In the genomic region with DNA sequence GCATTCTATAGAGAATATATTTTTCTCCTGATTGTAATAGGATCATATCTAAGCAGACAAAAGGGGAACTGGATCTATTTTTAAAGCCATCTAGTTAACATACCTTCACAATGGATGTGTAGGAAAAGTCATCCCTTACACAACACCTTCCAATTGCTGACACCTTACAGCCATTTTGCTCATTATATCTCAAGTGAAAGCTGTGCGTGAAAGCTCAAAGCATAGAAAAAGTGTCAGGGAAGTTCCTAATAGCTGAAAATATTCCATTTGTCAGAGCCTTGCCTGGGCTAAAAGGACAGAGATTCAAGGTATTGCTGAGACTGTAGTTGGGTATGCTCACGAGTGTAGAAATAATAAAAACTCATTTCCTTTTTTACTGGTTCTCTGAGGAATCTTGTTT, we compare ENCODE assay signal across 26 cellular contexts.
"Had no signal": no experiment of that assay in that cellular context is flagged by ENCODE, and none has a peak within 500 bp of the region (broad histone marks: within the 10 kb centered on the region; RNA-seq: fewer than 3 reads in every experiment).

No MANE protein-coding gene starts in this region.

- H3K36me3 ChIP-seq: stomach, suprapubic skin, thoracic aorta, thyroid gland, tibial artery, tibial nerve, transverse colon, upper lobe of left lung, upper lobe of right lung, uterus, vagina had no signal

- H3K27ac ChIP-seq: stomach, suprapubic skin, testis, thoracic aorta, thyroid gland, tibial artery, tibial nerve, transverse colon, upper lobe of left lung, upper lobe of right lung, uterus, vagina had no signal

- H3K4me1 ChIP-seq: stomach, suprapubic skin, testis, thyroid gland, tibial artery, tibial nerve, transverse colon, upper lobe of left lung, upper lobe of right lung, uterus, vagina had no signal

- DNase-seq: stimulated activated CD4-positive, alpha-beta T cell treated with anti-CD3 and anti-CD28 coated beads, Interleukin-2, amount 100 ng/mL, for 48 hours; stimulated activated CD4-positive, alpha-beta T cell treated with anti-CD3 and anti-CD28 coated beads, Interleukin-4, amount 100 ng/mL, for 1 hour; stimulated activated CD4-positive, alpha-beta T cell treated with anti-CD3 and anti-CD28 coated beads, Interleukin-4, amount 100 ng/mL, for 24 hours; stimulated activated CD4-positive, alpha-beta T cell treated with anti-CD3 and anti-CD28 coated beads, Interleukin-4, amount 100 ng/mL, for 4 hours; stimulated activated CD8-positive, alpha-beta memory T cell treated with anti-CD3 and anti-CD28 coated beads, Interleukin-4, amount 100 ng/mL, for 48 hours; stimulated activated naive B cell treated with anti-CD40 and anti-IgM and Interleukin-4, amounts not matched to agents 10 μg/mL and 1 μg/mL and 100 μg/mL, for 72 hours; stimulated activated naive CD4-positive, alpha-beta T cell; stimulated activated naive CD4-positive, alpha-beta T cell treated with Interleukin-2 at 50 U/mL for 16 hours; stimulated activated naive CD8-positive, alpha-beta T cell treated with anti-CD3 and anti-CD28 coated beads, Interleukin-15, amount 100 ng/mL, for 72 hours; stomach; substantia nigra; testis; thyroid gland; tibial artery; transverse colon; trophoblast cell; upper lobe of left lung; upper lobe of right lung; uterus had no signal

- H3K9me3 ChIP-seq: stomach, suprapubic skin, testis, thoracic aorta, thyroid gland, tibial artery, tibial nerve, transverse colon, upper lobe of left lung, upper lobe of right lung, uterus, vagina had no signal

- H3K27me3 ChIP-seq: stomach, suprapubic skin, testis, thyroid gland, tibial artery, tibial nerve, transverse colon, upper lobe of left lung, upper lobe of right lung, uterus, vagina had no signal

- ATAC-seq: stimulated activated effector memory CD8-positive, alpha-beta T cell treated with anti-CD3 and anti-CD28 coated beads, Interleukin-12 subunit alpha, Interleukin-12 subunit beta, amount 100 ng/mL, for 72 hours; stimulated activated memory B cell treated with anti-CD40 and anti-IgM and Interleukin-4, amounts not matched to agents 10 μg/mL and 1 μg/mL and 100 μg/mL, for 72 hours; stimulated activated naive B cell treated with anti-CD40 and anti-IgM and Interleukin-4, amounts not matched to agents 10 μg/mL and 1 μg/mL and 100 μg/mL, for 72 hours; stimulated activated naive CD8-positive, alpha-beta T cell treated with anti-CD3 and anti-CD28 coated beads, Interleukin-15, amount 100 ng/mL, for 72 hours; upper lobe of right lung had no signal

- H3K4me3 ChIP-seq: stomach, suprapubic skin, testis, thoracic aorta, thyroid gland, tibial artery, tibial nerve, transverse colon, upper lobe of left lung, upper lobe of right lung, uterus, vagina had no signal

- FAIRE-seq: urothelium cell line had no signal
